ENCODE assay signal across 8 cellular contexts in genomic region chr12:43805149-43805856, GRCh38. TPM values are rescaled to one million over a fixed set of nuclear protein-coding genes. Genes with fewer than 3 reads are reported as not detected.
DNase-seq lines count a peak whose midpoint lies in the region; ATAC-seq and TF ChIP-seq lines count a peak whose summit lies in the region.

No MANE protein-coding gene starts in this region.

- H3K27ac ChIP-seq in left ventricle myocardium inferior (replicated peaks) (peak overlapping the region; percentile 96), OCI-LY1 (ENCODE audit: low read depth, low read length, poor library complexity, severe bottlenecking) (peak overlapping the region; percentile 1), coronary artery (peak overlapping the region; percentile 93 to 94)

- peaks cover 24% of the 10 kb centered on the region for H3K36me3 ChIP-seq in left ventricle myocardium inferior
- H3K36me3 ChIP-seq in OCI-LY1 (ENCODE audit: insufficient read depth, low read length): peaks cover 34% of the 10 kb centered on the region

- no peaks in the 10 kb centered on the region for H3K9me3 Mint-ChIP-seq in mesothelial cell of epicardium

- peaks cover 26% of the 10 kb centered on the region for H3K4me1 Mint-ChIP-seq in mesothelial cell of epicardium

- H3K4me3 ChIP-seq in left ventricle myocardium inferior (peak overlapping the region; percentile 93), OCI-LY1 (ENCODE audit: low read depth, low read length, poor library complexity, severe bottlenecking) (peak overlapping the region; percentile 89), coronary artery (peak overlapping the region; percentile 84)

- H3K4me3 Mint-ChIP-seq in mesothelial cell of epicardium: peak overlapping the region; percentile 99

- H4K20me1 ChIP-seq in OCI-LY1 (ENCODE audit: insufficient read depth, low read length): no peaks in the 10 kb centered on the region

- peaks cover 35% of the 10 kb centered on the region for H3K79me2 ChIP-seq in OCI-LY1 (ENCODE audit: insufficient read depth, low read length)

- no peak overlapping the region for H2AFZ ChIP-seq in OCI-LY1 (ENCODE audit: low read length)

- no peak for TF ChIP-seq CTCF in left ventricle myocardium inferior (IDR thresholded peaks at IDR 0.05; ENCODE audit: borderline replicate concordance)
- no peak for TF ChIP-seq CTCF in OCI-LY1 (IDR thresholded peaks at IDR 0.05; ENCODE audit: low read length)
- TF ChIP-seq CTCF in coronary artery (IDR thresholded peaks at IDR 0.05): no peak
- TF ChIP-seq CTCF in mesothelial cell of epicardium (IDR thresholded peaks at IDR 0.05; ENCODE audit: unreplicated experiment): no peak

- H3K27ac Mint-ChIP-seq in mesothelial cell of epicardium: peak overlapping the region; percentile 95

- no peak for DNase-seq in left ventricle myocardium inferior
- DNase-seq in Right ventricle myocardium superior: no peak
- DNase-seq in coronary artery (ENCODE audit: low spot score): no peak
- DNase-seq in mesothelial cell of epicardium (ENCODE audit: low spot score in 2 of 2, unreplicated experiment in 2 of 2): no peak
- no peak for DNase-seq in posterior vena cava (ENCODE audit: low spot score)
- no peak for DNase-seq in KG1 (lab: John Stamatoyannopoulos, UW)

- H3K4me1 ChIP-seq in left ventricle myocardium inferior (peaks cover 43% of the 10 kb centered on the region), OCI-LY1 (ENCODE audit: insufficient read depth, low read length, severe bottlenecking) (peaks cover 36% of the 10 kb centered on the region)

- no peaks in the 10 kb centered on the region for H3K9me3 ChIP-seq in left ventricle myocardium inferior (replicated peaks)
- H3K9me3 ChIP-seq in OCI-LY1 (ENCODE audit: low read length): no peaks in the 10 kb centered on the region

- H3K36me3 Mint-ChIP-seq in mesothelial cell of epicardium: peaks cover 11% of the 10 kb centered on the region

- no peak for ATAC-seq in Right ventricle myocardium superior (ENCODE audit: poor library complexity)
- ATAC-seq in GM21825 (IDR thresholded peaks at IDR 0.05; ENCODE audit: unreplicated experiment): no peak

- no peaks in the 10 kb centered on the region for H3K9me2 ChIP-seq in OCI-LY1 (ENCODE audit: low read depth, low read length)

- peak overlapping the region; percentile 86 for H3K4me2 ChIP-seq in OCI-LY1 (ENCODE audit: low read length)

- peak overlapping the region; percentile 81 for H3K9ac ChIP-seq in OCI-LY1 (ENCODE audit: low read length)

- intact Hi-C loops in left ventricle myocardium inferior (cut with micrococcal nuclease): no loop called here
- intact Hi-C loops in Right ventricle myocardium superior (cut with DNase I): loop anchor here (10.0 kb wide), 1 partner anchor 79 kb away; no protein-coding TSS in a partner anchor
- intact Hi-C loops in posterior vena cava (cut with DNase I): loop anchor here in 1 of 2 donors (10.0 kb wide), 1 partner anchor 79 kb away; no protein-coding TSS in a partner anchor

- no peaks in the 10 kb centered on the region for H3F3A ChIP-seq in OCI-LY1 (ENCODE audit: insufficient read depth, low read length)

- H3K27me3 ChIP-seq in left ventricle myocardium inferior (ENCODE audit: low read depth) (no peaks in the 10 kb centered on the region), OCI-LY1 (ENCODE audit: insufficient read depth, low read length) (no peaks in the 10 kb centered on the region)

- H3K27me3 Mint-ChIP-seq in mesothelial cell of epicardium (ENCODE audit: low read depth): no peaks in the 10 kb centered on the region

RNA-seq across cellular contexts. Expression of gene TWF1, which starts 0.8 kb away (rescaled TPM):
- total RNA-seq in left ventricle myocardium inferior (14.3 TPM), Right ventricle myocardium superior (11.9 TPM), mesothelial cell of epicardium (51.7 to 61.2 TPM (median 52.4 TPM) in 3 replicates), posterior vena cava (100 to 1,000 TPM; 104 to 110 TPM)

RNA-seq across cellular contexts. Expression of gene TMEM117, which starts 30.6 kb away (rescaled TPM):
- total RNA-seq in left ventricle myocardium inferior: 6.7 TPM
- 5.8 TPM for total RNA-seq in Right ventricle myocardium superior
- 31.5 to 35.3 TPM (median 32.9 TPM) in 3 replicates for total RNA-seq in mesothelial cell of epicardium
- total RNA-seq in posterior vena cava: 10 to 100 TPM in 1 of 2 donors, 1 to 10 TPM in 1; 10.0 to 11.4 TPM

RNA-seq across cellular contexts. Expression of gene IRAK4, which starts 46.6 kb away (rescaled TPM):
- total RNA-seq in left ventricle myocardium inferior (4.4 TPM), Right ventricle myocardium superior (5.3 TPM), mesothelial cell of epicardium (6.1 to 8.2 TPM (median 7.5 TPM) in 3 replicates), posterior vena cava (10 to 100 TPM; 19.9 to 21.5 TPM)

RNA-seq across cellular contexts. Expression of gene PUS7L, which starts 46.7 kb away (rescaled TPM):
- total RNA-seq in left ventricle myocardium inferior (4.3 TPM), Right ventricle myocardium superior (3.7 TPM), mesothelial cell of epicardium (10.6 to 13.0 TPM (median 12.6 TPM) in 3 replicates), posterior vena cava (10 to 100 TPM; 16.5 to 18.1 TPM)

Comparison
In these comparisons a context has a peak if more than half of its experiments do, and no peak if none do; other contexts are left out.
1. H3K27ac ChIP-seq: peak in every context shown above with its lines; median percentile 96 in left ventricle myocardium inferior; 94 in coronary artery; 1 in OCI-LY1.